Comparison of ENCODE assay signal across 27 cellular contexts in the genomic region with DNA sequence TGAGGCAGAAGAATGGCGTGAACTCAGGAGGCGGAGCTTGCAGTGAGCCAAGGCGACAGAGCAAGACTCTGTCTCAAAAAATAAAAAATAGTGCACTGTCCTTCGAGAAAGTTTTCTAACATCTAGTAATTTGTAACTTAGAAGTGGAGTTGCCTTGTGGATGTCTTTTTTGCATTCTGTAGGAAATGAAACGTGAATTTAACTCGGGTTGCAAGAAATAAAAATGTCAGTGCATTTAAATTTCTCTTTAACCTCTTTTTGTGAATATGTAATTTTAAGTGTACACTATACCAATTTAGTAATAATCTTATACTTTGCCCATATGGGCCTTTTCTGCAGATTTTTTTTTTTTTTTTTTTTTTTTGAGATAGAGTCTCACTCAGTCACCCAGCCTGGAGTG.
"Had no signal": no experiment of that assay in that cellular context is flagged by ENCODE, and none has a peak within 500 bp of the region (broad histone marks: within the 10 kb centered on the region; RNA-seq: fewer than 3 reads in every experiment).

No MANE protein-coding gene starts in this region.

- DNase-seq: stimulated activated CD4-positive, alpha-beta T cell treated with anti-CD3 and anti-CD28 coated beads, Interleukin-2, amount 100 ng/mL, for 48 hours; stimulated activated CD4-positive, alpha-beta T cell treated with anti-CD3 and anti-CD28 coated beads, Interleukin-4, amount 100 ng/mL, for 1 hour; stimulated activated CD4-positive, alpha-beta T cell treated with anti-CD3 and anti-CD28 coated beads, Interleukin-4, amount 100 ng/mL, for 24 hours; stimulated activated CD4-positive, alpha-beta T cell treated with anti-CD3 and anti-CD28 coated beads, Interleukin-4, amount 100 ng/mL, for 4 hours; stimulated activated CD8-positive, alpha-beta memory T cell treated with anti-CD3 and anti-CD28 coated beads, Interleukin-4, amount 100 ng/mL, for 48 hours; stimulated activated naive B cell treated with anti-CD40 and anti-IgM and Interleukin-4, amounts not matched to agents 10 μg/mL and 1 μg/mL and 100 μg/mL, for 72 hours; stimulated activated naive CD4-positive, alpha-beta T cell; stimulated activated naive CD4-positive, alpha-beta T cell treated with Interleukin-2 at 50 U/mL for 16 hours; stimulated activated naive CD8-positive, alpha-beta T cell treated with anti-CD3 and anti-CD28 coated beads, Interleukin-15, amount 100 ng/mL, for 72 hours; stimulated activated naive CD8-positive, alpha-beta T cell treated with anti-CD3 and anti-CD28 coated beads, Interleukin-15, Interleukin-2, amounts not matched to agents 100 U/mL and 50 U/mL, for 24 hours; stomach; substantia nigra; testis; thyroid gland; tibial artery; transverse colon; trophoblast cell; upper lobe of left lung; upper lobe of right lung; uterus had no signal

- H3K36me3 ChIP-seq: uterus had no signal

- H3K4me3 ChIP-seq: stomach, suprapubic skin, testis, thoracic aorta, thyroid gland, tibial artery, tibial nerve, transverse colon, upper lobe of left lung, upper lobe of right lung, uterus, vagina had no signal

- H3K4me1 ChIP-seq: suprapubic skin, testis, thyroid gland, tibial artery, tibial nerve, upper lobe of right lung, uterus, vagina had no signal

- H3K27me3 ChIP-seq: stomach, suprapubic skin, testis, thyroid gland, tibial artery, tibial nerve, transverse colon, upper lobe of left lung, upper lobe of right lung, uterus, vagina had no signal

- H3K27ac ChIP-seq: stomach, suprapubic skin, testis, thoracic aorta, thyroid gland, tibial artery, tibial nerve, transverse colon, upper lobe of left lung, upper lobe of right lung, uterus, vagina had no signal

- H3K9me3 ChIP-seq: stomach, suprapubic skin, testis, thoracic aorta, thyroid gland, tibial artery, tibial nerve, transverse colon, upper lobe of left lung, upper lobe of right lung, uterus, vagina had no signal

- FAIRE-seq: urothelium cell line had no signal

- ATAC-seq: stimulated activated effector memory CD8-positive, alpha-beta T cell treated with anti-CD3 and anti-CD28 coated beads, Interleukin-12 subunit alpha, Interleukin-12 subunit beta, amount 100 ng/mL, for 72 hours; stimulated activated memory B cell treated with anti-CD40 and anti-IgM and Interleukin-4, amounts not matched to agents 10 μg/mL and 1 μg/mL and 100 μg/mL, for 72 hours; stimulated activated naive B cell treated with anti-CD40 and anti-IgM and Interleukin-4, amounts not matched to agents 10 μg/mL and 1 μg/mL and 100 μg/mL, for 72 hours; stimulated activated naive CD8-positive, alpha-beta T cell treated with anti-CD3 and anti-CD28 coated beads, Interleukin-15, amount 100 ng/mL, for 72 hours; stimulated activated naive CD8-positive, alpha-beta T cell treated with anti-CD3 and anti-CD28 coated beads, Interleukin-15, Interleukin-2, amounts not matched to agents 100 U/mL and 50 U/mL, for 24 hours; upper lobe of right lung had no signal
